18 cellular contexts compared by ENCODE assay signal in genomic region chr15:74368121-74368520, GRCh38. TPM values are rescaled to one million over a fixed set of nuclear protein-coding genes. Genes with fewer than 3 reads are reported as not detected.
DNase-seq lines count a peak whose midpoint lies in the region; ATAC-seq and TF ChIP-seq lines count a peak whose summit lies in the region.
"Had no signal": no experiment of that assay in that cellular context is flagged by ENCODE, and none has a peak within 500 bp of the region (broad histone marks: within the 10 kb centered on the region; RNA-seq: fewer than 3 reads in every experiment).

No MANE protein-coding gene starts in this region.

- H3K4me1 ChIP-seq in ovary (ENCODE audit: insufficient read depth) (peaks cover 14% of the 10 kb centered on the region), testis (peaks cover 36% of the 10 kb centered on the region)
- H3K4me1 ChIP-seq: A549, HAP-1 had no signal

- H3K4me3 ChIP-seq in ovary (no peak overlapping the region), testis (no peak overlapping the region)
- H3K4me3 ChIP-seq: A549, GM12878, HAP-1 had no signal

- no peak for TF ChIP-seq EP300 in ovary (IDR thresholded peaks at IDR 0.05)

- WGBS in ovary, 3 donors = 84 to 86% (median 85%) methylated on average over 3 of the region's 3 CpGs
- 60 to 67% methylated on average over 3 of the region's 3 CpGs for WGBS in testis, 2 donors

- H3K27ac ChIP-seq in ovary (peak overlapping the region; percentile 70 to 79), testis (peak overlapping the region; percentile 93 to 94)
- H3K27ac ChIP-seq: 22Rv1, A549, C4-2B had no signal

- TF ChIP-seq POLR2A in ovary (IDR thresholded peaks at IDR 0.05) = no peak
- no peak for TF ChIP-seq POLR2A in testis (IDR thresholded peaks at IDR 0.05)

- ATAC-seq in left cardiac atrium (no peak), GM21390 (IDR thresholded peaks at IDR 0.05; ENCODE audit: unreplicated experiment) (no peak)
- ATAC-seq: A549, GM12878 had no signal

- H3K36me3 ChIP-seq in ovary (no peaks in the 10 kb centered on the region), testis (ENCODE audit: low read depth, missing control alignments) (no peaks in the 10 kb centered on the region)
- H3K36me3 ChIP-seq: HAP-1 had no signal

- H3K27me3 ChIP-seq in ovary (no peaks in the 10 kb centered on the region), testis (no peaks in the 10 kb centered on the region)

- H3K9me3 ChIP-seq in ovary (no peaks in the 10 kb centered on the region), testis (no peaks in the 10 kb centered on the region)
- H3K9me3 ChIP-seq: A549, HAP-1 had no signal

- DNase-seq in cardiac septum (ENCODE audit: low spot score) (peak; percentile 39), left cardiac atrium (no peak), amniotic epithelial cell (ENCODE audit: low read depth) (peak; percentile 77), ovary (no peak), testis (no peak), islet precursor cell (no peak)
- no peak for DNase-seq in stimulated activated CD4-positive, alpha-beta T cell treated with anti-CD3 and anti-CD28 coated beads, Interleukin-2, amount 100 ng/mL, for 24 hours
- DNase-seq: AML-193; CD4-positive, alpha-beta memory T cell; DMS79 treated with DMSO at 0.1 percent for 48 hours; GF-D8 had no signal

- intact Hi-C loops in cardiac septum (cut with DNase I) (no loop called here), left cardiac atrium (cut with DNase I) (no loop called here), ovary (cut with DNase I) (no loop called here), testis (cut with DNase I; ENCODE audit: low total_unique reads) (no loop called here)

- no peak for TF ChIP-seq CTCF in ovary (IDR thresholded peaks at IDR 0.05)
- no peak for TF ChIP-seq CTCF in testis (IDR thresholded peaks at IDR 0.05)

RNA-seq across cellular contexts. Expression of gene CYP11A1, which starts 0.7 kb away (rescaled TPM):
- total RNA-seq in cardiac septum = 2.5 TPM
- 1 to 10 TPM in 1 of 2 donors, under 1 TPM in 1; 0.29 to 1.8 TPM for total RNA-seq in left cardiac atrium
- 10 to 100 TPM; 19.9 to 61.3 (median 32.3) TPM for total RNA-seq in ovary
- polyA plus RNA-seq in ovary = 1,000 to 10,000 TPM in 1 of 2 donors, 10 to 100 TPM in 1; 30.1 to 1,902 TPM
- total RNA-seq in testis = 10 to 100 TPM; 74.3 to 76.4 TPM
- 76.2 TPM for polyA plus RNA-seq in testis (ENCODE audit: insufficient read depth, low read depth, low replicate concordance)
- total RNA-seq: CD4-positive, alpha-beta memory T cell; HT-29 had no signal
- polyA plus RNA-seq: CD4-positive, alpha-beta memory T cell had no signal

Comparison
In these comparisons a context has a peak if more than half of its experiments do, and no peak if none do; other contexts are left out.
1. DNase-seq: peak in cardiac septum (single experiment) and amniotic epithelial cell (single experiment); none in left cardiac atrium (single experiment), ovary (0 of 5), testis (single experiment), stimulated activated CD4-positive, alpha-beta T cell treated with anti-CD3 and anti-CD28 coated beads, Interleukin-2, amount 100 ng/mL, for 24 hours (0 of 2) and islet precursor cell (single experiment).